24 cellular contexts compared by ENCODE assay signal in genomic region chr1:201785291-201785690, GRCh38.
"Had no signal": no experiment of that assay in that cellular context is flagged by ENCODE, and none has a peak within 500 bp of the region (broad histone marks: within the 10 kb centered on the region; RNA-seq: fewer than 3 reads in every experiment).

No MANE protein-coding gene starts in this region.

- H3K9me3 ChIP-seq: heart right ventricle, ovary, psoas muscle, right atrium auricular region, tibial artery had no signal

- H3K27ac ChIP-seq: neural progenitor cell, ovary, psoas muscle had no signal

- H3K4me2 ChIP-seq: neural progenitor cell had no signal

- H3K36me3 Mint-ChIP-seq: activated naive CD8-positive, alpha-beta T cell treated with anti-CD3 and anti-CD28 coated beads for 36 hours had no signal

- H3K27me3 ChIP-seq: dorsolateral prefrontal cortex, heart right ventricle, neural progenitor cell, ovary, right atrium auricular region, tibial artery had no signal

- H3K4me1 Mint-ChIP-seq: naive thymus-derived CD8-positive, alpha-beta T cell; WTC11 had no signal

- H3K4me1 ChIP-seq: neural progenitor cell had no signal

- H2AFZ ChIP-seq: neural progenitor cell had no signal

- H3K4me3 ChIP-seq: dorsolateral prefrontal cortex, heart right ventricle, lung, neural progenitor cell, ovary, psoas muscle, right atrium auricular region, tibial artery had no signal

- ATAC-seq: effector memory CD8-positive, alpha-beta T cell; left colon; naive thymus-derived CD8-positive, alpha-beta T cell; psoas muscle; WTC11 had no signal

- H3K9me3 Mint-ChIP-seq: activated naive CD8-positive, alpha-beta T cell treated with anti-CD3 and anti-CD28 coated beads for 36 hours; effector memory CD8-positive, alpha-beta T cell; naive thymus-derived CD8-positive, alpha-beta T cell; neural progenitor cell; stimulated activated naive CD8-positive, alpha-beta T cell treated with anti-CD3 and anti-CD28 coated beads, Interleukin-15, Interleukin-2, amounts not matched to agents 100 ng/mL and 50 ng/mL, for 24 hours had no signal

- H3K9ac ChIP-seq: neural progenitor cell had no signal

- H3K27me3 Mint-ChIP-seq: activated naive CD8-positive, alpha-beta T cell treated with anti-CD3 and anti-CD28 coated beads for 36 hours; naive thymus-derived CD8-positive, alpha-beta T cell; stimulated activated naive CD8-positive, alpha-beta T cell treated with anti-CD3 and anti-CD28 coated beads, Interleukin-15, Interleukin-2, amounts not matched to agents 100 ng/mL and 50 ng/mL, for 24 hours had no signal

- H3K36me3 ChIP-seq: ovary had no signal

- H3K27ac Mint-ChIP-seq: activated naive CD8-positive, alpha-beta T cell treated with anti-CD3 and anti-CD28 coated beads for 36 hours; neural progenitor cell; stimulated activated naive CD8-positive, alpha-beta T cell treated with anti-CD3 and anti-CD28 coated beads, Interleukin-15, Interleukin-2, amounts not matched to agents 100 ng/mL and 50 ng/mL, for 24 hours had no signal

- DNase-seq: activated CD4-positive, alpha-beta T cell treated with anti-CD3 and anti-CD28 coated beads, Interleukin-2, amount 50 U/mL, for 4 hours; activated CD8-positive, alpha-beta memory T cell treated with anti-CD3 and anti-CD28 coated beads, Interleukin-2, amount 50 U/mL, for 48 hours; activated naive CD4-positive, alpha-beta T cell treated with Interleukin-2 at 50 U/mL for 16 hours; activated naive CD8-positive, alpha-beta T cell treated with anti-CD3 and anti-CD28 coated beads for 36 hours; activated T-cell treated with anti-CD3 and anti-CD28 coated beads, Interleukin-2, amount 50 U/mL, for 48 hours; amniotic stem cell; central memory CD4-positive, alpha-beta T cell; dorsolateral prefrontal cortex; effector memory CD8-positive, alpha-beta T cell; heart right ventricle; islet precursor cell; left colon; naive thymus-derived CD8-positive, alpha-beta T cell; ovary; psoas muscle; stimulated activated CD4-positive, alpha-beta T cell treated with anti-CD3 and anti-CD28 coated beads, Interleukin-4, amount 100 ng/mL, for 24 hours; substantia nigra; T-helper 9 cell; tibial artery had no signal

- H3K4me3 Mint-ChIP-seq: activated naive CD8-positive, alpha-beta T cell treated with anti-CD3 and anti-CD28 coated beads for 36 hours; effector memory CD8-positive, alpha-beta T cell; naive thymus-derived CD8-positive, alpha-beta T cell; neural progenitor cell; stimulated activated naive CD8-positive, alpha-beta T cell treated with anti-CD3 and anti-CD28 coated beads, Interleukin-15, Interleukin-2, amounts not matched to agents 100 ng/mL and 50 ng/mL, for 24 hours; WTC11 had no signal
